In genomic region chr9:125746017-125746773, GRCh38 we compare ENCODE assay signal across 8 cellular contexts. TPM values are rescaled to one million over a fixed set of nuclear protein-coding genes. Genes with fewer than 3 reads are reported as not detected.
DNase-seq lines count a peak whose midpoint lies in the region; ATAC-seq and TF ChIP-seq lines count a peak whose summit lies in the region.

No MANE protein-coding gene starts in this region.

- H2AFZ ChIP-seq in SU-DHL-6 (ENCODE audit: low read depth, low read length, severe bottlenecking), result peak overlapping the region; percentile 76
- peak overlapping the region; percentile 21 for H2AFZ ChIP-seq in trophoblast cell (ENCODE audit: insufficient read depth, low read length, poor library complexity)

- H3K4ac ChIP-seq in trophoblast cell (ENCODE audit: low read depth, low read length), result no peak overlapping the region

- peak overlapping the region; percentile 78 for H3K4me2 ChIP-seq in SU-DHL-6 (ENCODE audit: low read depth, low read length, poor library complexity, severe bottlenecking)
- H3K4me2 ChIP-seq in trophoblast cell (ENCODE audit: low read length), result peak overlapping the region; percentile 99

- H3K79me2 ChIP-seq in SU-DHL-6 (ENCODE audit: insufficient read depth, low read length) (no peaks in the 10 kb centered on the region), trophoblast cell (ENCODE audit: control insufficient read depth, insufficient read depth, low read length, poor library complexity) (peaks cover 8% of the 10 kb centered on the region)

- WGBS in trophoblast cell (ENCODE audit: extremely low coverage, insufficient coverage, insufficient read length), result no CpG with 5 or more reads among the region's 79 CpGs
- WGBS in transverse colon (ENCODE audit: low coverage in 1 of 2), 2 donors, result 0% methylated on average over 68 of the region's 79 CpGs; no CpG with 5 or more reads in 1 of the 2 donors

- peak overlapping the region; percentile 59 for H3K9ac ChIP-seq in SU-DHL-6 (ENCODE audit: low read length)
- peak overlapping the region; percentile 59 for H3K9ac ChIP-seq in adipocyte (ENCODE audit: low read length)
- no peak overlapping the region for H3K9ac ChIP-seq in trophoblast cell (ENCODE audit: low read length)

- no peak overlapping the region for H3K14ac ChIP-seq in trophoblast cell (ENCODE audit: low read length)

- peaks cover 3% of the 10 kb centered on the region; the same call in 1 of the 2 replicates for H3K36me3 ChIP-seq in SU-DHL-6 (ENCODE audit: low read length)
- no peaks in the 10 kb centered on the region for H3K36me3 ChIP-seq in adipocyte (ENCODE audit: control insufficient read depth, insufficient read depth, low read length, severe bottlenecking)
- H3K36me3 ChIP-seq in trophoblast cell (ENCODE audit: control insufficient read depth in 1 of 2, insufficient read depth in 2 of 2, low read length in 2 of 2), result no peaks in the 10 kb centered on the region
- no peaks in the 10 kb centered on the region for H3K36me3 ChIP-seq in transverse colon

- H3K23ac ChIP-seq in trophoblast cell (ENCODE audit: low read length), result no peak overlapping the region

- no peaks in the 10 kb centered on the region; the same call in 1 of the 2 replicates for H3F3A ChIP-seq in SU-DHL-6 (ENCODE audit: insufficient read depth)

- intact Hi-C loops in cardiac septum (cut with DNase I), result loop anchor here (2.0 to 10.0 kb wide), 2 partner anchors 143 to 479 kb away; no protein-coding TSS in a partner anchor
- intact Hi-C loops in transverse colon (cut with DNase I; ENCODE audit: low total_unique reads), result loop anchor here (5.0 kb wide), 1 partner anchor 76 kb away; no protein-coding TSS in a partner anchor

- H3K18ac ChIP-seq in trophoblast cell (ENCODE audit: low read length), result peak overlapping the region; percentile 16

- H4K8ac ChIP-seq in trophoblast cell (ENCODE audit: low read depth, low read length), result peak overlapping the region; percentile 25

- DNase-seq in GM12865 (ENCODE audit: low read depth) (peak; percentile 97), NCI-H1417 (lab: John Stamatoyannopoulos, UW) (peak; percentile 92 to 98 (median 98)), adipocyte (ENCODE audit: low read depth) (peak; percentile 96), cardiac septum (ENCODE audit: low spot score) (peak; percentile 98), trophoblast cell (peak; percentile 90 to 97), transverse colon (peak; percentile 96)

- peak overlapping the region; percentile 65 for H3K4me3 ChIP-seq in GM12865 (ENCODE audit: low read depth, low read length)
- H3K4me3 ChIP-seq in SU-DHL-6 (ENCODE audit: insufficient read depth, low read length, poor library complexity, severe bottlenecking), result peak overlapping the region; percentile 55
- peak overlapping the region; percentile 80 for H3K4me3 ChIP-seq in adipocyte (ENCODE audit: low read length)
- peak overlapping the region; percentile 90 for H3K4me3 ChIP-seq in trophoblast cell (ENCODE audit: low read depth, low read length)
- H3K4me3 ChIP-seq in transverse colon, result peak overlapping the region; percentile 23 to 88 (median 60)

- no peaks in the 10 kb centered on the region for H4K20me1 ChIP-seq in SU-DHL-6 (ENCODE audit: low read depth, low read length)

- ATAC-seq in HG02759 (IDR thresholded peaks at IDR 0.05; ENCODE audit: unreplicated experiment), result peak; percentile 67

- in situ Hi-C loops in transverse colon (cut with MboI; ENCODE audit: low pct_ligation_motif_present in 1 of 4, low pct_unique_long_range_greater_than_20kb in 1 of 4, low sequenced_read_pairs in 3 of 4), result no loop called here

- H3K4me1 ChIP-seq in adipocyte (ENCODE audit: control insufficient read depth, insufficient read depth, low read length), result peaks cover 36% of the 10 kb centered on the region
- H3K4me1 ChIP-seq in trophoblast cell (ENCODE audit: control insufficient read depth in 1 of 2, insufficient read depth in 2 of 2, low read length in 2 of 2), result peaks cover 3 to 4% of the 10 kb centered on the region in 2 experiments
- peaks cover 0 to 29% (median 7%) of the 10 kb centered on the region in 4 donors for H3K4me1 ChIP-seq in transverse colon

- H2BK120ac ChIP-seq in trophoblast cell (ENCODE audit: insufficient read depth, low read length, poor library complexity), result no peak overlapping the region

- no peak overlapping the region for H2BK5ac ChIP-seq in trophoblast cell (ENCODE audit: low read depth, low read length, poor library complexity)

- H3K9me2 ChIP-seq in SU-DHL-6 (replicated peaks; ENCODE audit: insufficient read depth, low read length), result no peaks in the 10 kb centered on the region

- H3K27ac ChIP-seq in SU-DHL-6 (ENCODE audit: low read depth, low read length), result peak overlapping the region; percentile 59
- peak overlapping the region; percentile 82 for H3K27ac ChIP-seq in trophoblast cell (ENCODE audit: low read depth, low read length)
- H3K27ac ChIP-seq in transverse colon, result peak overlapping the region; percentile 78 to 94 (median 88)

- no peak for TF ChIP-seq CTCF in GM12865 (IDR thresholded peaks at IDR 0.05; ENCODE audit: insufficient read depth, low read depth, low read length, missing control alignments)
- TF ChIP-seq CTCF in SU-DHL-6 (IDR thresholded peaks at IDR 0.05; ENCODE audit: insufficient read depth, low read length, poor library complexity, severe bottlenecking), result no peak
- TF ChIP-seq CTCF in transverse colon (IDR thresholded peaks at IDR 0.05), result no peak

- H3K27me3 ChIP-seq in SU-DHL-6 (ENCODE audit: low read length) (no peaks in the 10 kb centered on the region), adipocyte (replicated peaks; ENCODE audit: control insufficient read depth, insufficient read depth, low read length) (no peaks in the 10 kb centered on the region), trophoblast cell (ENCODE audit: insufficient read depth, low read length) (no peaks in the 10 kb centered on the region), transverse colon (no peaks in the 10 kb centered on the region)

- peaks cover 15% of the 10 kb centered on the region for H3K79me1 ChIP-seq in trophoblast cell (ENCODE audit: low read length)

- H2BK12ac ChIP-seq in trophoblast cell (ENCODE audit: low read length), result no peak overlapping the region

- H4K12ac ChIP-seq in trophoblast cell (ENCODE audit: low read depth, low read length), result peak overlapping the region; percentile 4

- peak overlapping the region; percentile 48 for H4K91ac ChIP-seq in trophoblast cell (ENCODE audit: low read depth, low read length)

- no peak overlapping the region for H2AK5ac ChIP-seq in trophoblast cell (ENCODE audit: low read length)

- no peaks in the 10 kb centered on the region for H3K9me3 ChIP-seq in SU-DHL-6 (ENCODE audit: insufficient read depth, low read length)
- H3K9me3 ChIP-seq in adipocyte (ENCODE audit: control insufficient read depth, low read length), result no peaks in the 10 kb centered on the region
- H3K9me3 ChIP-seq in trophoblast cell (ENCODE audit: insufficient read depth, low read depth, low read length), result no peaks in the 10 kb centered on the region
- H3K9me3 ChIP-seq in transverse colon, result no peaks in the 10 kb centered on the region

- TF ChIP-seq POLR2A in transverse colon (IDR thresholded peaks at IDR 0.05), result no peak

- no peak for TF ChIP-seq EP300 in transverse colon (IDR thresholded peaks at IDR 0.05; ENCODE audit: low read depth)

RNA-seq across cellular contexts. Expression of gene PBX3, which starts 1.0 kb away (rescaled TPM):
- total RNA-seq in cardiac septum (56.2 TPM), transverse colon (10 to 100 TPM; 16.4 to 70.3 (median 20.4) TPM)
- 23.6 and 26.4 TPM in 2 replicates for polyA plus RNA-seq in trophoblast cell (2013)

RNA-seq across cellular contexts. Expression of gene MAPKAP1, which starts 39.2 kb away (rescaled TPM):
- total RNA-seq in cardiac septum (96.2 TPM), transverse colon (10 to 100 TPM; 59.8 to 83.4 (median 71.2) TPM)
- 64.3 and 64.4 TPM in 2 replicates for polyA plus RNA-seq in trophoblast cell (2013)

Comparison
In these comparisons a context has a peak if more than half of its experiments do, and no peak if none do; other contexts are left out.
1. Peak in every context shown above with its lines: DNase-seq, ATAC-seq, H3K4me3 ChIP-seq and H3K27ac ChIP-seq.